ENCODE assay signal across 9 cellular contexts in genomic region chr22:35380013-35380412, GRCh38. TPM values are rescaled to one million over a fixed set of nuclear protein-coding genes. Genes with fewer than 3 reads are reported as not detected.
DNase-seq lines count a peak whose midpoint lies in the region; ATAC-seq and TF ChIP-seq lines count a peak whose summit lies in the region.
"Had no signal": no experiment of that assay in that cellular context is flagged by ENCODE, and none has a peak within 500 bp of the region (broad histone marks: within the 10 kb centered on the region; RNA-seq: fewer than 3 reads in every experiment).

No MANE protein-coding gene starts in this region.

- H3K4me1 ChIP-seq in vagina, result peaks cover 33% of the 10 kb centered on the region
- peaks cover 0 to 73% (median 20%) of the 10 kb centered on the region in 12 donors for H3K4me1 ChIP-seq in heart left ventricle

- TF ChIP-seq CTCF in epithelial cell of esophagus (IDR thresholded peaks at IDR 0.05; ENCODE audit: insufficient read depth, low read depth, low read length, missing control alignments), result no peak
- no peak for TF ChIP-seq CTCF in neural crest cell (conservative IDR thresholded peaks at IDR 0.05)
- TF ChIP-seq CTCF in vagina (IDR thresholded peaks at IDR 0.05), result no peak
- no peak for TF ChIP-seq CTCF in heart left ventricle (IDR thresholded peaks at IDR 0.05)

- H3K27ac Mint-ChIP-seq in activated naive CD4-positive, alpha-beta T cell treated with anti-CD3 and anti-CD28 coated beads, Interleukin-2, amount 50 U/mL, for 24 hours, result no peak overlapping the region
- H3K27ac Mint-ChIP-seq in activated naive CD4-positive, alpha-beta T cell treated with anti-CD3 and anti-CD28 coated beads, Interleukin-2, amount 10 ng/mL, durations not matched to agents 7 days and 5 days, result no peak overlapping the region
- peak overlapping the region; percentile 37 for H3K27ac Mint-ChIP-seq in neural crest cell (ENCODE audit: unreplicated experiment)

- H3K27ac ChIP-seq in vagina (peak overlapping the region; percentile 75), heart left ventricle (peak overlapping the region in 2 of 12 donors; percentile 79 to 87)
- H3K27ac ChIP-seq: parathyroid adenoma had no signal

- no peak overlapping the region for H3K4me3 ChIP-seq in epithelial cell of esophagus (ENCODE audit: low read length)
- H3K4me3 ChIP-seq in vagina, result no peak overlapping the region
- H3K4me3 ChIP-seq in heart left ventricle, result no peak overlapping the region

- H3K27me3 ChIP-seq in vagina (no peaks in the 10 kb centered on the region), heart left ventricle (no peaks in the 10 kb centered on the region)

- DNase-seq in activated naive CD4-positive, alpha-beta T cell treated with anti-CD3 and anti-CD28 coated beads, Interleukin-2, amount 10 ng/mL, durations not matched to agents 7 days and 5 days, result no peak
- DNase-seq in epithelial cell of esophagus (ENCODE audit: low read depth), result peak; percentile 39
- DNase-seq in neural crest cell (ENCODE audit: low read depth, low spot score), result no peak
- DNase-seq in vagina (ENCODE audit: extremely low spot score in 2 of 2), result no peak
- no peak for DNase-seq in heart left ventricle
- no peak for DNase-seq in globus pallidus (ENCODE audit: low spot score)

- H3K36me3 ChIP-seq in vagina, result no peaks in the 10 kb centered on the region
- peaks cover 0 to 20% (median 0%) of the 10 kb centered on the region in 9 donors for H3K36me3 ChIP-seq in heart left ventricle

- H3K9me3 ChIP-seq in vagina (no peaks in the 10 kb centered on the region), heart left ventricle (no peaks in the 10 kb centered on the region)

- peaks cover 15% of the 10 kb centered on the region for H3K27me3 Mint-ChIP-seq in activated naive CD4-positive, alpha-beta T cell treated with anti-CD3 and anti-CD28 coated beads, Interleukin-2, amount 50 U/mL, for 24 hours
- H3K27me3 Mint-ChIP-seq in activated naive CD4-positive, alpha-beta T cell treated with anti-CD3 and anti-CD28 coated beads, Interleukin-2, amount 10 ng/mL, durations not matched to agents 7 days and 5 days, result peaks cover 65% of the 10 kb centered on the region
- peaks cover 12% of the 10 kb centered on the region for H3K27me3 Mint-ChIP-seq in neural crest cell (ENCODE audit: low read depth)

- no peaks in the 10 kb centered on the region for H3K36me3 Mint-ChIP-seq in activated naive CD4-positive, alpha-beta T cell treated with anti-CD3 and anti-CD28 coated beads, Interleukin-2, amount 50 U/mL, for 24 hours
- no peaks in the 10 kb centered on the region for H3K36me3 Mint-ChIP-seq in activated naive CD4-positive, alpha-beta T cell treated with anti-CD3 and anti-CD28 coated beads, Interleukin-2, amount 10 ng/mL, durations not matched to agents 7 days and 5 days
- no peaks in the 10 kb centered on the region for H3K36me3 Mint-ChIP-seq in neural crest cell (ENCODE audit: low read depth)

- TF ChIP-seq POLR2A in vagina (IDR thresholded peaks at IDR 0.05), result no peak
- TF ChIP-seq POLR2A in heart left ventricle (IDR thresholded peaks at IDR 0.05), result no peak

- intact Hi-C loops in vagina (cut with DNase I) (no loop called here), heart left ventricle (cut with DNase I) (no loop called here)

- peak overlapping the region; percentile 15 for H3K4me3 Mint-ChIP-seq in activated naive CD4-positive, alpha-beta T cell treated with anti-CD3 and anti-CD28 coated beads, Interleukin-2, amount 50 U/mL, for 24 hours
- no peak overlapping the region for H3K4me3 Mint-ChIP-seq in activated naive CD4-positive, alpha-beta T cell treated with anti-CD3 and anti-CD28 coated beads, Interleukin-2, amount 10 ng/mL, durations not matched to agents 7 days and 5 days
- peak overlapping the region; percentile 50 for H3K4me3 Mint-ChIP-seq in neural crest cell

- CTCF ChIA-PET in activated naive CD4-positive, alpha-beta T cell treated with anti-CD3 and anti-CD28 coated beads, Interleukin-2, amount 10 ng/mL, durations not matched to agents 7 days and 5 days (lab: Charles Lee), result interaction anchor here (0.8 kb wide), 2 partner anchors 29 to 52 kb away, joined by 3 read pairs; no protein-coding TSS in a partner anchor

- H3K4me1 Mint-ChIP-seq in activated naive CD4-positive, alpha-beta T cell treated with anti-CD3 and anti-CD28 coated beads, Interleukin-2, amount 50 U/mL, for 24 hours, result peaks cover 21% of the 10 kb centered on the region
- H3K4me1 Mint-ChIP-seq in activated naive CD4-positive, alpha-beta T cell treated with anti-CD3 and anti-CD28 coated beads, Interleukin-2, amount 10 ng/mL, durations not matched to agents 7 days and 5 days, result peaks cover 25% of the 10 kb centered on the region
- peaks cover 52% of the 10 kb centered on the region for H3K4me1 Mint-ChIP-seq in neural crest cell

- no peaks in the 10 kb centered on the region for H3K9me3 Mint-ChIP-seq in activated naive CD4-positive, alpha-beta T cell treated with anti-CD3 and anti-CD28 coated beads, Interleukin-2, amount 50 U/mL, for 24 hours
- H3K9me3 Mint-ChIP-seq in activated naive CD4-positive, alpha-beta T cell treated with anti-CD3 and anti-CD28 coated beads, Interleukin-2, amount 10 ng/mL, durations not matched to agents 7 days and 5 days, result no peaks in the 10 kb centered on the region
- no peaks in the 10 kb centered on the region for H3K9me3 Mint-ChIP-seq in neural crest cell

- WGBS in heart left ventricle, 4 donors, result 91 to 96% (median 92%) methylated on average over 6 of the region's 6 CpGs

- ATAC-seq in HG03457 (IDR thresholded peaks at IDR 0.05; ENCODE audit: unreplicated experiment), result no peak
- no peak for ATAC-seq in heart left ventricle

RNA-seq across cellular contexts. Expression of gene HMOX1, which starts 0.9 kb away (rescaled TPM):
- total RNA-seq in neural crest cell (2.2 and 2.4 TPM in 2 replicates), vagina (26.8 TPM), heart left ventricle (100 to 1,000 TPM in 1 of 9 donors, 10 to 100 TPM in 2, 1 to 10 TPM in 6; 2.6 to 126 (median 5.2) TPM)
- polyA plus RNA-seq in heart left ventricle, result 1 to 10 TPM; 2.4 to 4.8 TPM

RNA-seq across cellular contexts. Expression of gene MCM5, which starts 19.9 kb away (rescaled TPM):
- total RNA-seq in neural crest cell (174 and 187 TPM in 2 replicates), vagina (17.9 TPM), heart left ventricle (10 to 100 TPM in 5 of 9 donors, 1 to 10 TPM in 4; 7.3 to 30.2 (median 12.3) TPM)
- polyA plus RNA-seq in heart left ventricle, result 10 to 100 TPM in 1 of 2 donors, 1 to 10 TPM in 1; 5.9 to 14.0 TPM
